Comparison of ENCODE assay signal across 2 cellular contexts in the genomic region with DNA sequence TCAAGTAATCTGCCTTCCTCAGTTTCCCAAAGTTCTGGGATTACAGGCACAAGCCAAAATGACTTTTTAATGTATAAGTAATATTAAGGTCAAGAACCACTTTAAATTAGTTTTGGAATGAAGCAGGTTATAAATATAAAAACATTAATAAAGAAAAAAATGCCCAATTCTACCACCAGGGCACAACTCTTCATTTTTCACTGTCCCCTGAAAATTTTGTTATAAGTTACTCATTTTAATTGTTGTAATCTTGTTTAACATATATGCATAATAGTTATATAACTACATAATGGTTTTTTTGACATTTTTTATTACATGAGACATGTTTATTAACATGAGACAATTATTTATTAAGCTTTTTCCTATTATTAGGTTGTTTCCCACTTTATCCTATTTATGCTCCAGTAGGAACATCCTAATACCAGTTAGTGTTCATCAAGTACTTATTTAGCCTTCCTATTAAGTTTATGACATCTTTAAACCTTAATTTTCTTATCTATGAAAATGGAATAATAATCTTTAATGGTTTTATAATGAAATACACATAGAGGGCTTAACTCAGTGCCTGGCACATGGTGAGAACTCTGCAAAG.
TF ChIP-seq lines count a peak whose summit lies in the region.

No MANE protein-coding gene starts in this region.

TF ChIP-seq in SK-N-SH, 30 proteins besides CTCF, POLR2A, EP300 and RAD21:
- TF ChIP-seq USF1 (IDR thresholded peaks at IDR 0.05; ENCODE audit: borderline replicate concordance, low read depth) (no peak), RCOR1 (IDR thresholded peaks at IDR 0.05; ENCODE audit: low read length) (no peak), EZH2phosphoT487 (IDR thresholded peaks at IDR 0.05; ENCODE audit: borderline replicate concordance, low read depth) (no peak), YY1 (IDR thresholded peaks at IDR 0.05; ENCODE audit: low read depth) (no peak), TCF12 (IDR thresholded peaks at IDR 0.05) (no peak), NRF1 (IDR thresholded peaks at IDR 0.05; ENCODE audit: low read depth, low read length) (no peak), CHD2 (IDR thresholded peaks at IDR 0.05; ENCODE audit: low read length, partially characterized antibody) (no peak), FOXM1 (IDR thresholded peaks at IDR 0.05; ENCODE audit: low read depth) (no peak), RFX5 (IDR thresholded peaks at IDR 0.05; ENCODE audit: low read length) (no peak), GATA2 (CRISPR knock-in tag; IDR thresholded peaks at IDR 0.05) (no peak)
- TF ChIP-seq, protein P1, sequence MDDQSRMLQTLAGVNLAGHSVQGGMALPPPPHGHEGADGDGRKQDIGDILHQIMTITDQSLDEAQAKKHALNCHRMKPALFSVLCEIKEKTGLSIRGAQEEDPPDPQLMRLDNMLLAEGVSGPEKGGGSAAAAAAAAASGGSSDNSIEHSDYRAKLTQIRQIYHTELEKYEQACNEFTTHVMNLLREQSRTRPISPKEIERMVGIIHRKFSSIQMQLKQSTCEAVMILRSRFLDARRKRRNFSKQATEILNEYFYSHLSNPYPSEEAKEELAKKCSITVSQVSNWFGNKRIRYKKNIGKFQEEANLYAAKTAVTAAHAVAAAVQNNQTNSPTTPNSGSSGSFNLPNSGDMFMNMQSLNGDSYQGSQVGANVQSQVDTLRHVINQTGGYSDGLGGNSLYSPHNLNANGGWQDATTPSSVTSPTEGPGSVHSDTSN (IDR thresholded peaks at IDR 0.05): no peak
- TF ChIP-seq, protein P2, sequence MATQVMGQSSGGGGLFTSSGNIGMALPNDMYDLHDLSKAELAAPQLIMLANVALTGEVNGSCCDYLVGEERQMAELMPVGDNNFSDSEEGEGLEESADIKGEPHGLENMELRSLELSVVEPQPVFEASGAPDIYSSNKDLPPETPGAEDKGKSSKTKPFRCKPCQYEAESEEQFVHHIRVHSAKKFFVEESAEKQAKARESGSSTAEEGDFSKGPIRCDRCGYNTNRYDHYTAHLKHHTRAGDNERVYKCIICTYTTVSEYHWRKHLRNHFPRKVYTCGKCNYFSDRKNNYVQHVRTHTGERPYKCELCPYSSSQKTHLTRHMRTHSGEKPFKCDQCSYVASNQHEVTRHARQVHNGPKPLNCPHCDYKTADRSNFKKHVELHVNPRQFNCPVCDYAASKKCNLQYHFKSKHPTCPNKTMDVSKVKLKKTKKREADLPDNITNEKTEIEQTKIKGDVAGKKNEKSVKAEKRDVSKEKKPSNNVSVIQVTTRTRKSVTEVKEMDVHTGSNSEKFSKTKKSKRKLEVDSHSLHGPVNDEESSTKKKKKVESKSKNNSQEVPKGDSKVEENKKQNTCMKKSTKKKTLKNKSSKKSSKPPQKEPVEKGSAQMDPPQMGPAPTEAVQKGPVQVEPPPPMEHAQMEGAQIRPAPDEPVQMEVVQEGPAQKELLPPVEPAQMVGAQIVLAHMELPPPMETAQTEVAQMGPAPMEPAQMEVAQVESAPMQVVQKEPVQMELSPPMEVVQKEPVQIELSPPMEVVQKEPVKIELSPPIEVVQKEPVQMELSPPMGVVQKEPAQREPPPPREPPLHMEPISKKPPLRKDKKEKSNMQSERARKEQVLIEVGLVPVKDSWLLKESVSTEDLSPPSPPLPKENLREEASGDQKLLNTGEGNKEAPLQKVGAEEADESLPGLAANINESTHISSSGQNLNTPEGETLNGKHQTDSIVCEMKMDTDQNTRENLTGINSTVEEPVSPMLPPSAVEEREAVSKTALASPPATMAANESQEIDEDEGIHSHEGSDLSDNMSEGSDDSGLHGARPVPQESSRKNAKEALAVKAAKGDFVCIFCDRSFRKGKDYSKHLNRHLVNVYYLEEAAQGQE (IDR thresholded peaks at IDR 0.05; ENCODE audit: low read depth, low read length): no peak

TF ChIP-seq in SK-N-SH treated with all-trans-retinoic acid at 6 μM for 48 hours, 23 proteins besides CTCF, POLR2A, EP300 and RAD21:
- TF ChIP-seq SNAI2 (CRISPR knock-in tag; IDR thresholded peaks at IDR 0.05) (no peak), RARB (CRISPR knock-in tag; IDR thresholded peaks at IDR 0.05) (no peak), ZC3H10 (CRISPR knock-in tag; IDR thresholded peaks at IDR 0.05) (no peak), ZNF8 (CRISPR knock-in tag; IDR thresholded peaks at IDR 0.05) (no peak), BACH2 (CRISPR knock-in tag; IDR thresholded peaks at IDR 0.05; ENCODE audit: borderline replicate concordance) (no peak), ESRRG (CRISPR knock-in tag; IDR thresholded peaks at IDR 0.05) (no peak), CSRNP3 (CRISPR knock-in tag; IDR thresholded peaks at IDR 0.05) (no peak), ZFP3 (CRISPR knock-in tag; IDR thresholded peaks at IDR 0.05) (no peak), TCF4 (CRISPR knock-in tag; IDR thresholded peaks at IDR 0.05; ENCODE audit: borderline replicate concordance) (no peak)
